Comparison of ENCODE assay signal across 33 cellular contexts in the genomic region with DNA sequence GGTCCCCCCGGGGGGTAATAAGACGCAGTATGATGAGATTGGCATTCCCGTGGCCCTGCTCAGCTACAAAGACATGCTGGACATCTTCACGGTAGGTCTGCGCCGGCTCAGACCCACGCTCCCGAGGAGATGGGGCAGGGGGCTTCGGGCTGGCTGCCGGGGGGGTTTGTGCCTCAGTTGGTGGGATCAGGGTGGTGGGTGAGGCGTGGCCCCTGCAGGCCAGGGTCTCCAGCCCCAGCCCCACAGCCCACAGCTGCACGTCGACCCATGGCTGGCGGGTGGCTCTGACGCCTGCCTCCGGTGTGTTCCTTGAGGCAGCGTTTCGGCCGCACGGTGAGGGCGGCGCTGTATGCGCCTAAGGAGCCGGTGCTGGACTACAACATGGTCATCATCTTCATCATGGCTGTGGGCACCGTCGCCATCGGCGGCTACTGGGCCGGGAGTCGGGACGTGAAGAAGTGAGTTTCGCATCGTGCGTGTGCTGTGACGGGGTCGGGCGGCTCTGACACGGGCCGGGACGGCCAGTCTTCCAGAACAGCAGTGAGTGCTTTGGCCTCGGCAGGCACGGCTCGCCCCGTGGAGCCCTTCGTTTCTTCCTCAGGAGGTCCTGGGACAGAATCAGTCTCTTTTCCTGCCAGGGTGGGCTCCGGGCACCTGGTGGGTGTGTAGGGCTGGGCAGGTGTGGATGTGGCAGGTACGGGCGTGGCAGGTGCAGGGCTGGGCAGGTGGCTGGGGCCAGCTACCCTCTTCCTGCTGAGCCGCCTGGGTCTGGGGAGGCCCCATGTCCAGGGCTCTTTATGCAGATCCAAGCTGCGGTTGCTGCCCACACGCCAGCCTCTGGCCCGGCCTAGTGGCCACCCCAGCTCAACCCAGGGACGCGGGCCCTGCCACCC. TPM values are rescaled to one million over a fixed set of nuclear protein-coding genes. Genes with fewer than 3 reads are reported as not detected.
"Had no signal": no experiment of that assay in that cellular context is flagged by ENCODE, and none has a peak within 500 bp of the region (broad histone marks: within the 10 kb centered on the region; RNA-seq: fewer than 3 reads in every experiment).

No MANE protein-coding gene starts in this region.

- DNase-seq: activated CD4-positive, alpha-beta T cell treated with anti-CD3 and anti-CD28 coated beads for 4 hours; activated CD4-positive, alpha-beta T cell treated with anti-CD3 and anti-CD28 coated beads, Interleukin-2, amount 50 U/mL, for 4 hours; activated CD4-positive, CD25-positive, alpha-beta regulatory T cell; activated effector memory CD4-positive, alpha-beta T cell treated with Interleukin-2 at 50 U/mL for 16 hours; activated naive CD4-positive, alpha-beta T cell treated with anti-CD3 and anti-CD28 coated beads for 36 hours; activated naive CD8-positive, alpha-beta T cell treated with anti-CD3 and anti-CD28 coated beads for 36 hours; activated T-cell treated with anti-CD3 and anti-CD28 coated beads for 4 hours; activated T-cell treated with anti-CD3 and anti-CD28 coated beads, Interleukin-2, amount 50 U/mL, for 72 hours; adrenal gland; cortex of kidney; effector memory CD8-positive, alpha-beta T cell; foreskin fibroblast; heart right ventricle; kidney glomerular epithelial cell; left ventricle myocardium inferior; mesendoderm; stimulated activated CD4-positive, alpha-beta T cell treated with anti-CD3 and anti-CD28 coated beads, Interleukin-12 subunit alpha, Interleukin-12 subunit beta, amount 100 ng/mL, for 4 hours; stimulated activated CD4-positive, alpha-beta T cell treated with anti-CD3 and anti-CD28 coated beads, Interleukin-4, amount 100 ng/mL, for 1 hour; thyroid gland; upper lobe of right lung had no signal

- H3K4me3 ChIP-seq: adrenal gland, ascending aorta, cardiac muscle cell, heart right ventricle, left ventricle myocardium inferior, lung, ovary, skin epidermis, thyroid gland, upper lobe of right lung had no signal

- H3K27ac Mint-ChIP-seq: activated naive CD4-positive, alpha-beta T cell treated with anti-CD3 and anti-CD28 coated beads for 36 hours; activated naive CD8-positive, alpha-beta T cell treated with anti-CD3 and anti-CD28 coated beads for 36 hours; activated T-cell treated with anti-CD3 and anti-CD28 coated beads, Interleukin-2, amount 50 U/mL, for 72 hours; nephron; progenitor cell of endocrine pancreas; stimulated activated naive CD8-positive, alpha-beta T cell treated with anti-CD3 and anti-CD28 coated beads, Interleukin-15, Interleukin-2, amounts not matched to agents 100 ng/mL and 50 ng/mL, for 24 hours had no signal

- H3K4me1 ChIP-seq: adrenal gland, ascending aorta, thyroid gland, upper lobe of right lung had no signal

- H3K27ac ChIP-seq: adrenal gland, ascending aorta, cardiac muscle cell, heart right ventricle, left ventricle myocardium inferior, ovary, skin epidermis, thyroid gland, upper lobe of right lung had no signal

- H3K4me3 Mint-ChIP-seq: activated naive CD4-positive, alpha-beta T cell treated with anti-CD3 and anti-CD28 coated beads for 36 hours; activated naive CD8-positive, alpha-beta T cell treated with anti-CD3 and anti-CD28 coated beads for 36 hours; activated T-cell treated with anti-CD3 and anti-CD28 coated beads, Interleukin-2, amount 50 U/mL, for 72 hours; brain; effector memory CD8-positive, alpha-beta T cell; nephron; stimulated activated naive CD8-positive, alpha-beta T cell treated with anti-CD3 and anti-CD28 coated beads, Interleukin-15, Interleukin-2, amounts not matched to agents 100 ng/mL and 50 ng/mL, for 24 hours had no signal

- H3K36me3 ChIP-seq: ovary, upper lobe of right lung had no signal

- H3K9me3 ChIP-seq: adrenal gland, ascending aorta, heart right ventricle, left ventricle myocardium inferior, ovary, thyroid gland, upper lobe of right lung had no signal

- ATAC-seq: activated T-cell treated with anti-CD3 and anti-CD28 coated beads, Interleukin-2, amount 50 U/mL, for 72 hours; effector memory CD8-positive, alpha-beta T cell; heart right ventricle; sciatic nerve; upper lobe of right lung had no signal

- H3K27me3 Mint-ChIP-seq: activated naive CD8-positive, alpha-beta T cell treated with anti-CD3 and anti-CD28 coated beads for 36 hours; brain; effector memory CD8-positive, alpha-beta T cell; progenitor cell of endocrine pancreas; stimulated activated naive CD8-positive, alpha-beta T cell treated with anti-CD3 and anti-CD28 coated beads, Interleukin-15, Interleukin-2, amounts not matched to agents 100 ng/mL and 50 ng/mL, for 24 hours had no signal

- H3K9me3 Mint-ChIP-seq: brain; effector memory CD8-positive, alpha-beta T cell; nephron had no signal

- H3K27me3 ChIP-seq: adrenal gland, ascending aorta, cardiac muscle cell, heart right ventricle, ovary, thyroid gland, upper lobe of right lung had no signal

RNA-seq across cellular contexts. Expression of a gene that starts 21.1 kb away (rescaled TPM):
- total RNA-seq: activated naive CD4-positive, alpha-beta T cell treated with anti-CD3 and anti-CD28 coated beads for 36 hours; activated naive CD8-positive, alpha-beta T cell treated with anti-CD3 and anti-CD28 coated beads for 36 hours; ascending aorta; cardiac muscle cell; heart right ventricle; left ventricle myocardium inferior; mucosa of gallbladder; progenitor cell of endocrine pancreas; sciatic nerve; T-helper 1 cell treated with Interleukin-12 subunit alpha and Interleukin-12 subunit beta and Interleukin-4 antibody, amounts not matched to agents 30 ng/mL and 1 ng/mL, for 36 hours; upper lobe of right lung had no signal
- polyA plus RNA-seq: cardiac muscle cell had no signal

RNA-seq across cellular contexts. Expression of a gene that starts 31.0 kb away (rescaled TPM):
- total RNA-seq: activated naive CD4-positive, alpha-beta T cell treated with anti-CD3 and anti-CD28 coated beads for 36 hours; activated T-cell treated with anti-CD3 and anti-CD28 coated beads, Interleukin-2, amount 50 U/mL, for 72 hours; ascending aorta; heart right ventricle; left ventricle myocardium inferior; ovary; sciatic nerve; upper lobe of right lung had no signal
- polyA plus RNA-seq: adrenal gland, heart right ventricle, ovary had no signal

RNA-seq across cellular contexts. Expression of a gene that starts 57.0 kb away (rescaled TPM):
- total RNA-seq: activated naive CD4-positive, alpha-beta T cell treated with anti-CD3 and anti-CD28 coated beads for 36 hours; activated naive CD8-positive, alpha-beta T cell treated with anti-CD3 and anti-CD28 coated beads for 36 hours; cerebellum; progenitor cell of endocrine pancreas had no signal
